Comparison of ENCODE assay signal across 8 cellular contexts in the genomic region with DNA sequence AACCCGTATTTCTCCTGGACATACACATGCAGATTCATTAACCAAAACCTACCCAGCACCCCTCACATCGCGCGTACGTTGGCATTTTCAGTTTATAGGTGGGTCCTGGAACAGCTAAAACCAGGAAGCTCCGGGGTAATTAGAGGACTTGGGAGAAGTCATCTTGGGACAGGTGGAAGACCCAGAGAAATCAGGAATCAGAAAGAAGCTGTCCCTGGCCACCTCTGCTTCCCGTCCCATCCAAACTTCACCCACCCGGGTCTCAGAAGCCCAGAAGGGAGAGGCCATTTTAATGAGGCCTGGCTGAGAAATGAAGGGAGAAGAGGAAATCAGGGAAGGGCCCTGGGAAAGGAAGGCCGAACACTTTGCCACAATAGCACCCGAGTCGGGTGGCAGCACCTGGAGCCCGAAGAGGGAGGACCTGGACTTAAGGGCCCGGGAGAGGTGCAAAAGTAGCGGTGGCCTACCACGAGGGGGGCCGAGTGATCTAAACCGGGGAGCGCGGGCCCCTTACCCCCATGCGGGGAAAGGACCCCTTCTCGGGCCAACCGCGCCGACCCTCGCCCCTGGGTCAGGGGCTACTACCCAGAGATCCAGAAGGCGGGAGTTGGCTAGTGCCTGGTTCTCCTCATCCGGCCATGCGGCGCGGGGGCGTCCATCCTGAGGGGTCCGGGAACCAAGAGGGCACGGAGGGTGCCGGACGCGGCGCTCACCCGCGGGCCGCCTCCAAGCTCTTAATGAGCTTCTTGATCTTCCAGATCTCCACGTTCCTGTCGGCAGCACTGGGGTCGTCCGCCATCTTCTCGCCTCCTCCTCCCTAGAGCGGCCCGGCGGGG. TPM values are rescaled to one million over a fixed set of nuclear protein-coding genes. Genes with fewer than 3 reads are reported as not detected.
DNase-seq lines count a peak whose midpoint lies in the region; ATAC-seq lines count a peak whose summit lies in the region.

No MANE protein-coding gene starts in this region.

- peak; percentile 34 for DNase-seq in activated naive CD4-positive, alpha-beta T cell treated with anti-CD3 and anti-CD28 coated beads, Interleukin-2, amount 10 ng/mL, durations not matched to agents 7 days and 5 days
- DNase-seq in activated naive CD4-positive, alpha-beta T cell (lab: John Stamatoyannopoulos, UW): no peak
- DNase-seq in SK-N-MC (ENCODE audit: low read depth, low spot score) (no peak), AG20443 (ENCODE audit: low spot score) (no peak), NCI-H345 treated with DMSO at 0.1 percent for 48 hours (lab: John Stamatoyannopoulos, UW; ENCODE audit: unreplicated experiment) (no peak)
- no peak for DNase-seq in natural killer cell treated with Interleukin-12 subunit alpha and Interleukin-12 subunit beta and Interleukin-15 and Interleukin-18, amount 100 ng/mL, for 72 hours (ENCODE audit: low spot score)

- peak overlapping the region; percentile 95 for H3K4me3 ChIP-seq in SK-N-MC
- peak overlapping the region; percentile 80 for H3K4me3 ChIP-seq in endocrine pancreas (ENCODE audit: control insufficient read depth, insufficient read depth, low read length)

- no peaks in the 10 kb centered on the region for H3K27me3 ChIP-seq in endocrine pancreas (ENCODE audit: control insufficient read depth, insufficient read depth, low read length)

- peaks cover 39% of the 10 kb centered on the region for H3K36me3 ChIP-seq in SK-N-MC (ENCODE audit: insufficient read depth, low read length)
- H3K36me3 ChIP-seq in endocrine pancreas (ENCODE audit: control insufficient read depth, insufficient read depth, low read length): no peaks in the 10 kb centered on the region

- H3K9me3 ChIP-seq in SK-N-MC (ENCODE audit: low read depth, low read length) (no peaks in the 10 kb centered on the region), endocrine pancreas (ENCODE audit: control insufficient read depth, low read length) (no peaks in the 10 kb centered on the region)

- H3K36me3 Mint-ChIP-seq in activated naive CD4-positive, alpha-beta T cell treated with anti-CD3 and anti-CD28 coated beads, Interleukin-2, amount 10 ng/mL, durations not matched to agents 7 days and 5 days: peaks cover 26% of the 10 kb centered on the region
- peaks cover 23% of the 10 kb centered on the region for H3K36me3 Mint-ChIP-seq in natural killer cell treated with Interleukin-12 subunit alpha and Interleukin-12 subunit beta and Interleukin-15 and Interleukin-18, amount 100 ng/mL, for 72 hours

- H3K9ac ChIP-seq in SK-N-MC (ENCODE audit: insufficient read length) (peak overlapping the region; percentile 96), endocrine pancreas (ENCODE audit: control insufficient read depth, insufficient read depth, low read length) (peak overlapping the region; percentile 88)

- no peaks in the 10 kb centered on the region for H3K9me3 Mint-ChIP-seq in activated naive CD4-positive, alpha-beta T cell treated with anti-CD3 and anti-CD28 coated beads, Interleukin-2, amount 10 ng/mL, durations not matched to agents 7 days and 5 days
- no peaks in the 10 kb centered on the region for H3K9me3 Mint-ChIP-seq in natural killer cell treated with Interleukin-12 subunit alpha and Interleukin-12 subunit beta and Interleukin-15 and Interleukin-18, amount 100 ng/mL, for 72 hours

- no peak for ATAC-seq in natural killer cell treated with Interleukin-12 subunit alpha and Interleukin-12 subunit beta and Interleukin-15 and Interleukin-18, amount 100 ng/mL, for 72 hours
- ATAC-seq in GM18502 (IDR thresholded peaks at IDR 0.05; ENCODE audit: poor library complexity, unreplicated experiment): no peak

- peaks cover 22% of the 10 kb centered on the region for H3K4me1 ChIP-seq in endocrine pancreas (ENCODE audit: control insufficient read depth, insufficient read depth, low read length)

- peaks cover 57% of the 10 kb centered on the region for H3K4me1 Mint-ChIP-seq in activated naive CD4-positive, alpha-beta T cell treated with anti-CD3 and anti-CD28 coated beads, Interleukin-2, amount 10 ng/mL, durations not matched to agents 7 days and 5 days
- peaks cover 55 to 64% of the 10 kb centered on the region in 2 donors for H3K4me1 Mint-ChIP-seq in natural killer cell treated with Interleukin-12 subunit alpha and Interleukin-12 subunit beta and Interleukin-15 and Interleukin-18, amount 100 ng/mL, for 72 hours (ENCODE audit: low read depth in 2 of 2)

- peak overlapping the region; percentile 90 for H3K27ac ChIP-seq in SK-N-MC

- no peaks in the 10 kb centered on the region for H3K27me3 Mint-ChIP-seq in activated naive CD4-positive, alpha-beta T cell treated with anti-CD3 and anti-CD28 coated beads, Interleukin-2, amount 10 ng/mL, durations not matched to agents 7 days and 5 days
- H3K27me3 Mint-ChIP-seq in natural killer cell treated with Interleukin-12 subunit alpha and Interleukin-12 subunit beta and Interleukin-15 and Interleukin-18, amount 100 ng/mL, for 72 hours: no peaks in the 10 kb centered on the region

- peak overlapping the region; percentile 99 for H3K4me3 Mint-ChIP-seq in activated naive CD4-positive, alpha-beta T cell treated with anti-CD3 and anti-CD28 coated beads, Interleukin-2, amount 10 ng/mL, durations not matched to agents 7 days and 5 days
- peak overlapping the region; percentile 99 for H3K4me3 Mint-ChIP-seq in natural killer cell treated with Interleukin-12 subunit alpha and Interleukin-12 subunit beta and Interleukin-15 and Interleukin-18, amount 100 ng/mL, for 72 hours

- CTCF ChIA-PET in activated naive CD4-positive, alpha-beta T cell treated with anti-CD3 and anti-CD28 coated beads, Interleukin-2, amount 10 ng/mL, durations not matched to agents 7 days and 5 days (lab: Charles Lee): interaction anchor here (1.1 to 1.7 kb wide), 2 partner anchors 11 to 189 kb away, joined by 3 to 5 read pairs; no protein-coding TSS in a partner anchor

- H3K27ac Mint-ChIP-seq in activated naive CD4-positive, alpha-beta T cell treated with anti-CD3 and anti-CD28 coated beads, Interleukin-2, amount 10 ng/mL, durations not matched to agents 7 days and 5 days: peak overlapping the region; percentile 100
- H3K27ac Mint-ChIP-seq in natural killer cell treated with Interleukin-12 subunit alpha and Interleukin-12 subunit beta and Interleukin-15 and Interleukin-18, amount 100 ng/mL, for 72 hours: peak overlapping the region; percentile 100

RNA-seq across cellular contexts. Expression of a gene that starts 0.7 kb away (rescaled TPM):
- total RNA-seq in natural killer cell treated with Interleukin-12 subunit alpha and Interleukin-12 subunit beta and Interleukin-15 and Interleukin-18, amount 100 ng/mL, for 72 hours: 100 to 1,000 TPM; 150 to 167 TPM

RNA-seq across cellular contexts. Expression of a gene that starts 32.9 kb away (rescaled TPM):
- total RNA-seq in natural killer cell treated with Interleukin-12 subunit alpha and Interleukin-12 subunit beta and Interleukin-15 and Interleukin-18, amount 100 ng/mL, for 72 hours: 100 to 1,000 TPM; 337 to 473 TPM
